In genomic region chr7:142603870-142604448, GRCh38 we compare ENCODE assay signal across 8 cellular contexts.
DNase-seq lines count a peak whose midpoint lies in the region; FAIRE-seq and TF ChIP-seq lines count a peak whose summit lies in the region.

No MANE protein-coding gene starts in this region.

- TF ChIP-seq EP300 in SK-N-SH (IDR thresholded peaks at IDR 0.05; ENCODE audit: borderline replicate concordance in 1 of 2, low read depth in 1 of 2, low read length in 1 of 2) = no peak

- no peaks in the 10 kb centered on the region for H3F3A ChIP-seq in SK-N-SH (replicated peaks; ENCODE audit: insufficient read depth)

- no peaks in the 10 kb centered on the region for H3K9me2 ChIP-seq in SK-N-SH

- H3K4me1 ChIP-seq in SK-N-SH (ENCODE audit: control insufficient read depth in 1 of 2, insufficient read depth in 2 of 2, low read depth in 1 of 2, low read length in 1 of 2) = peaks cover 0 to 5% of the 10 kb centered on the region in 2 experiments; a peak in 2 of 4 replicates
- H3K4me1 ChIP-seq in keratinocyte (ENCODE audit: control insufficient read depth, extremely low read depth, insufficient read depth, low read length) = peaks cover 10% of the 10 kb centered on the region

- 19% methylated on average over 9 of the region's 9 CpGs for WGBS in SK-N-SH (ENCODE audit: low lambda C conversion rate)

- TF ChIP-seq RAD21 in SK-N-SH (IDR thresholded peaks at IDR 0.05; ENCODE audit: low read length) = peak; percentile 100

- H3K9me3 ChIP-seq in SK-N-SH = no peaks in the 10 kb centered on the region
- H3K9me3 ChIP-seq in keratinocyte (ENCODE audit: control insufficient read depth, low read depth, low read length) = no peaks in the 10 kb centered on the region

- no peak for FAIRE-seq in keratinocyte (lab: Jason Lieb, UNC)

- H3K79me2 ChIP-seq in SK-N-SH (ENCODE audit: insufficient read depth) = no peaks in the 10 kb centered on the region
- H3K79me2 ChIP-seq in keratinocyte (ENCODE audit: control insufficient read depth, insufficient read depth, low read length) = no peaks in the 10 kb centered on the region

- CTCF ChIA-PET in SK-N-SH (lab: Yijun Ruan, JAX) = interaction anchor here (0.6 to 15.3 kb wide), 100 partner anchors 8 to 849 kb away, joined by 3 to 417 read pairs (median 5); partner anchors contain the start of genes EPHB6 and PRSS2

- TF ChIP-seq CTCF in GM13976 (IDR thresholded peaks at IDR 0.05; ENCODE audit: borderline replicate concordance, control extremely low read depth, extremely low read depth, insufficient read depth, missing control alignments) (peak; percentile 78), LNCAP (IDR thresholded peaks at IDR 0.05) (peak; percentile 92), SK-N-SH (IDR thresholded peaks at IDR 0.05) (peak; percentile 99), keratinocyte (optimal IDR thresholded peaks at IDR 0.05 in 1 of 3, IDR thresholded peaks at IDR 0.05 in 1 of 3, conservative IDR thresholded peaks at IDR 0.05 in 1 of 3; ENCODE audit: extremely low read depth in 1 of 3, insufficient read depth in 2 of 3, low read length in 3 of 3) (peak; percentile 63 to 81 (median 66))

- POLR2A ChIA-PET in SK-N-SH (lab: Yijun Ruan, JAX) = interaction anchor here (0.6 to 1.2 kb wide), 2 partner anchors 29 to 69 kb away, joined by 3 to 6 read pairs; no protein-coding TSS in a partner anchor

- in situ Hi-C loops in GM13976 (cut with MboI; ENCODE audit: low sequenced_read_pairs, unreplicated experiment) = no loop called here

- H3K36me3 ChIP-seq in SK-N-SH (replicated peaks in 1 of 2; ENCODE audit: control insufficient read depth in 1 of 2, insufficient read depth in 2 of 2, low read length in 1 of 2) = no peaks in the 10 kb centered on the region
- H3K36me3 ChIP-seq in keratinocyte (ENCODE audit: control insufficient read depth in 2 of 2, extremely low read depth in 1 of 2, insufficient read depth in 2 of 2, low read length in 2 of 2) = no peaks in the 10 kb centered on the region

- H3K4me2 ChIP-seq in SK-N-SH (no peak overlapping the region), keratinocyte (ENCODE audit: control insufficient read depth, extremely low read depth, insufficient read depth, low read depth, low read length) (peak overlapping the region; percentile 59)

- no peak overlapping the region for H3K27ac ChIP-seq in SK-N-SH (ENCODE audit: low read depth in 2 of 2, low read length in 1 of 2)
- H3K27ac ChIP-seq in keratinocyte (ENCODE audit: control insufficient read depth, insufficient read depth, low read length) = no peak overlapping the region

- no peaks in the 10 kb centered on the region for H3K9me1 ChIP-seq in keratinocyte (ENCODE audit: control insufficient read depth, extremely low read depth, insufficient read depth, low read length)

- H2AFZ ChIP-seq in SK-N-SH (ENCODE audit: low read depth) (no peak overlapping the region), keratinocyte (ENCODE audit: control insufficient read depth, low read length) (no peak overlapping the region)

- H4K20me1 ChIP-seq in SK-N-SH (ENCODE audit: insufficient read depth) = no peaks in the 10 kb centered on the region
- H4K20me1 ChIP-seq in keratinocyte (ENCODE audit: control insufficient read depth, extremely low read depth, insufficient read depth, low read length) = no peaks in the 10 kb centered on the region

- H3K27me3 ChIP-seq in SK-N-SH (ENCODE audit: insufficient read depth) = no peaks in the 10 kb centered on the region
- H3K27me3 ChIP-seq in keratinocyte (ENCODE audit: control insufficient read depth, extremely low read depth, insufficient read depth, low read length) = no peaks in the 10 kb centered on the region

- DNase-seq in Ammon's horn (ENCODE audit: low spot score) (peak; percentile 61), GM13976 (ENCODE audit: low spot score) (peak; percentile 62), SK-N-SH (peak; percentile 81), astrocyte of the hippocampus (ENCODE audit: low read depth, low spot score) (peak; percentile 68), keratinocyte (ENCODE audit: low read depth, low spot score) (no peak), OCI-M2 (lab: John Stamatoyannopoulos, UW; ENCODE audit: unreplicated experiment) (no peak)
- peak in 2 of 3 experiments; percentile 23 to 43 for DNase-seq in stimulated activated CD4-positive, alpha-beta T cell treated with anti-CD3 and anti-CD28 coated beads, TNF-alpha, amount 100 ng/mL, for 24 hours (ENCODE audit: low read depth in 3 of 3)

- H3K9ac ChIP-seq in SK-N-SH (no peak overlapping the region), keratinocyte (ENCODE audit: control insufficient read depth, extremely low read depth, insufficient read depth, low read length) (no peak overlapping the region)

- H3K4me3 ChIP-seq in SK-N-SH (ENCODE audit: low read depth in 2 of 2, low read length in 1 of 2) (peak overlapping the region; percentile 6 to 7; a peak in 2 of 4 replicates), keratinocyte (ENCODE audit: control insufficient read depth in 2 of 3, extremely low read depth in 1 of 3, insufficient read depth in 2 of 3, low read depth in 1 of 3, low read length in 3 of 3) (peak overlapping the region in 1 of 3 experiments; percentile 18)

- dilution Hi-C loops in keratinocyte (cut with MboI; ENCODE audit: extremely low pct_ligation_motif_present, low sequenced_read_pairs) = no loop called here

TF ChIP-seq in SK-N-SH, 30 proteins besides CTCF, POLR2A, EP300 and RAD21 (continues in another document):
- peak; percentile 92 for TF ChIP-seq SMC3 (IDR thresholded peaks at IDR 0.05; ENCODE audit: low read depth, low read length)
- TF ChIP-seq NFIC (IDR thresholded peaks at IDR 0.05; ENCODE audit: borderline replicate concordance) = no peak
- no peak for TF ChIP-seq TAF1 (IDR thresholded peaks at IDR 0.05; ENCODE audit: borderline replicate concordance, low read depth, low read length)
- TF ChIP-seq MEF2A (IDR thresholded peaks at IDR 0.05; ENCODE audit: borderline replicate concordance, low read depth) = no peak
- 0 out of 2 replicates have a peak, but pooled peaks have one; percentile 36 for TF ChIP-seq RCOR1 (IDR thresholded peaks at IDR 0.05; ENCODE audit: low read length)
- TF ChIP-seq JUND (IDR thresholded peaks at IDR 0.05) = no peak
- no peak for TF ChIP-seq FOXM1 (IDR thresholded peaks at IDR 0.05; ENCODE audit: low read depth)
- TF ChIP-seq REST (IDR thresholded peaks at IDR 0.05; ENCODE audit: low read depth, low read length) = no peak
- no peak for TF ChIP-seq USF1 (IDR thresholded peaks at IDR 0.05; ENCODE audit: borderline replicate concordance, low read depth)
- TF ChIP-seq FOXJ3 (CRISPR knock-in tag; IDR thresholded peaks at IDR 0.05) = no peak
- no peak for TF ChIP-seq TCF12 (IDR thresholded peaks at IDR 0.05)
- TF ChIP-seq SIN3A (IDR thresholded peaks at IDR 0.05; ENCODE audit: borderline replicate concordance, low read depth, low read length) = no peak
- no peak for TF ChIP-seq USF2 (IDR thresholded peaks at IDR 0.05; ENCODE audit: borderline replicate concordance, low read depth, low read length)
- no peak for TF ChIP-seq EZH2phosphoT487 (IDR thresholded peaks at IDR 0.05; ENCODE audit: borderline replicate concordance, low read depth)
- no peak; the same call in 1 of the 2 replicates for TF ChIP-seq RXRA (IDR thresholded peaks at IDR 0.05; ENCODE audit: borderline replicate concordance, low read depth)
- TF ChIP-seq POLR2AphosphoS5 (IDR thresholded peaks at IDR 0.05; ENCODE audit: low read depth, low read length) = no peak
- no peak for TF ChIP-seq YY1 (IDR thresholded peaks at IDR 0.05; ENCODE audit: low read depth)
- TF ChIP-seq MXI1 (IDR thresholded peaks at IDR 0.05; ENCODE audit: low read depth, low read length) = no peak; the same call in 1 of the 2 replicates
- TF ChIP-seq NRF1 (IDR thresholded peaks at IDR 0.05; ENCODE audit: low read depth, low read length) = no peak

Comparison
In these comparisons a context has a peak if more than half of its experiments do, and no peak if none do; other contexts are left out.
1. DNase-seq: peak in Ammon's horn (single experiment), GM13976 (single experiment), SK-N-SH (single experiment), astrocyte of the hippocampus (single experiment) and stimulated activated CD4-positive, alpha-beta T cell treated with anti-CD3 and anti-CD28 coated beads, TNF-alpha, amount 100 ng/mL, for 24 hours (2 of 3); none in keratinocyte (single experiment) and OCI-M2 (single experiment).
2. Peak in every context shown above with its lines, with median percentiles within 50 percentile points of each other: CTCF ChIP-seq.